8 cellular contexts compared by ENCODE assay signal in the genomic region with DNA sequence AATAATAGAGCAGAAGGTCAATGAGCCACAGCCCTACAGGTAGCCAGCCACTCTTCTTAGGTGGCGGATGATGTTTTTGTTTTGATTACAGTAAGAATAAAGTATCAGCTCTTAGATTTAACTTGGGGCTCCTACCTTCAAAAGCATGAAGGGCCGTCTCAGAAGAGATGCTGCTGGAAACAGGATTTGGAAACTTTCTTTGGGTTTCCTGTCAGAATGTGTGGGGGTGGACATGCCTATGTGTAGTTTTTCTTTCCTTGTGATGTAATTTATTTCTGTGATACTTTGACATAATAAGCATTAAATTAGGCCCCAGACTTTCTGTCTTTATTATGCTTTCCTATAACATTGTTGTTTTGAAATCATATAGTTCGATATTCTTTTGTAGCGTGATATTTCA. TPM values are rescaled to one million over a fixed set of nuclear protein-coding genes. Genes with fewer than 3 reads are reported as not detected.
A peak's percentile ranks its signal among the peaks of the same experiment; 100 is the strongest.
DNase-seq lines count a peak whose midpoint lies in the region; ATAC-seq and TF ChIP-seq lines count a peak whose summit lies in the region.

No MANE protein-coding gene starts in this region.

- no peaks in the 10 kb centered on the region for H3K27me3 ChIP-seq in WERI-Rb-1 (ENCODE audit: insufficient read depth, low read depth, severe bottlenecking)
- H3K27me3 ChIP-seq in foreskin keratinocyte: no peaks in the 10 kb centered on the region

- peaks cover 79% of the 10 kb centered on the region for H3K4me1 Mint-ChIP-seq in activated T-cell treated with anti-CD3 and anti-CD28 coated beads, Interleukin-2, amount 50 U/mL, for 24 hours (ENCODE audit: low read depth)

- DNase-seq in activated T-cell treated with anti-CD3 and anti-CD28 coated beads, Interleukin-2, amount 50 U/mL, for 24 hours: no peak
- DNase-seq in activated T-cell treated with anti-CD3 and anti-CD28 coated beads for 4 hours (no peak), WERI-Rb-1 (no peak), foreskin keratinocyte (no peak), SK-N-DZ (ENCODE audit: low spot score) (no peak), cerebellar nuclear complex (lab: John Stamatoyannopoulos, UW) (no peak)

- H3K27ac ChIP-seq in WERI-Rb-1: no peak overlapping the region; the same call in 1 of the 2 replicates
- H3K27ac ChIP-seq in temporal lobe (ENCODE audit: low read depth, low read length): peak overlapping the region; percentile 68
- H3K27ac ChIP-seq in foreskin keratinocyte: no peak overlapping the region

- no peak for ATAC-seq in foreskin keratinocyte

- H3K27ac Mint-ChIP-seq in activated T-cell treated with anti-CD3 and anti-CD28 coated beads, Interleukin-2, amount 50 U/mL, for 24 hours: peak overlapping the region; percentile 94

- peak overlapping the region; percentile 56 for H3K4me3 ChIP-seq in WERI-Rb-1 (ENCODE audit: low read depth, low read length)
- peak overlapping the region; percentile 83; the same call in 1 of the 2 replicates for H3K4me3 ChIP-seq in iPS-18c (ENCODE audit: insufficient read depth, low read depth, low read length)

- no peaks in the 10 kb centered on the region for H3K27me3 Mint-ChIP-seq in activated T-cell treated with anti-CD3 and anti-CD28 coated beads, Interleukin-2, amount 50 U/mL, for 24 hours

- peaks cover 7% of the 10 kb centered on the region for H3K4me1 ChIP-seq in foreskin keratinocyte

- H3K4me3 Mint-ChIP-seq in activated T-cell treated with anti-CD3 and anti-CD28 coated beads, Interleukin-2, amount 50 U/mL, for 24 hours: peak overlapping the region; percentile 92

- H3K36me3 ChIP-seq in WERI-Rb-1: no peaks in the 10 kb centered on the region

- no peaks in the 10 kb centered on the region for H3K9me3 ChIP-seq in WERI-Rb-1 (ENCODE audit: severe bottlenecking)
- H3K9me3 ChIP-seq in iPS-18c (ENCODE audit: control insufficient read depth, insufficient read depth, low read length): no peaks in the 10 kb centered on the region

- H3K9me3 Mint-ChIP-seq in activated T-cell treated with anti-CD3 and anti-CD28 coated beads, Interleukin-2, amount 50 U/mL, for 24 hours: no peaks in the 10 kb centered on the region

- TF ChIP-seq CTCF in WERI-Rb-1 (IDR thresholded peaks at IDR 0.05; ENCODE audit: low read depth, low read length) (no peak), foreskin keratinocyte (conservative IDR thresholded peaks at IDR 0.05) (no peak)

- H3K36me3 Mint-ChIP-seq in activated T-cell treated with anti-CD3 and anti-CD28 coated beads, Interleukin-2, amount 50 U/mL, for 24 hours (ENCODE audit: low read depth): peaks cover 51% of the 10 kb centered on the region

RNA-seq across cellular contexts. Expression of gene RAP1A, which starts 1.5 kb away (rescaled TPM):
- total RNA-seq in temporal lobe (25.3 TPM), foreskin keratinocyte (39.3 and 42.1 TPM in 2 replicates)
- 43.0 and 53.2 TPM in 2 replicates for polyA plus RNA-seq in foreskin keratinocyte
- polyA plus RNA-seq in SK-N-DZ (2014; cell fraction: cytosol; rRNA removed): 14.5 and 16.9 TPM in 2 replicates
- polyA plus RNA-seq in SK-N-DZ (2014; cell fraction: nucleus; rRNA removed): 13.5 and 16.0 TPM in 2 replicates
